ENCODE assay signal across 1 cellular context in the genomic region with DNA sequence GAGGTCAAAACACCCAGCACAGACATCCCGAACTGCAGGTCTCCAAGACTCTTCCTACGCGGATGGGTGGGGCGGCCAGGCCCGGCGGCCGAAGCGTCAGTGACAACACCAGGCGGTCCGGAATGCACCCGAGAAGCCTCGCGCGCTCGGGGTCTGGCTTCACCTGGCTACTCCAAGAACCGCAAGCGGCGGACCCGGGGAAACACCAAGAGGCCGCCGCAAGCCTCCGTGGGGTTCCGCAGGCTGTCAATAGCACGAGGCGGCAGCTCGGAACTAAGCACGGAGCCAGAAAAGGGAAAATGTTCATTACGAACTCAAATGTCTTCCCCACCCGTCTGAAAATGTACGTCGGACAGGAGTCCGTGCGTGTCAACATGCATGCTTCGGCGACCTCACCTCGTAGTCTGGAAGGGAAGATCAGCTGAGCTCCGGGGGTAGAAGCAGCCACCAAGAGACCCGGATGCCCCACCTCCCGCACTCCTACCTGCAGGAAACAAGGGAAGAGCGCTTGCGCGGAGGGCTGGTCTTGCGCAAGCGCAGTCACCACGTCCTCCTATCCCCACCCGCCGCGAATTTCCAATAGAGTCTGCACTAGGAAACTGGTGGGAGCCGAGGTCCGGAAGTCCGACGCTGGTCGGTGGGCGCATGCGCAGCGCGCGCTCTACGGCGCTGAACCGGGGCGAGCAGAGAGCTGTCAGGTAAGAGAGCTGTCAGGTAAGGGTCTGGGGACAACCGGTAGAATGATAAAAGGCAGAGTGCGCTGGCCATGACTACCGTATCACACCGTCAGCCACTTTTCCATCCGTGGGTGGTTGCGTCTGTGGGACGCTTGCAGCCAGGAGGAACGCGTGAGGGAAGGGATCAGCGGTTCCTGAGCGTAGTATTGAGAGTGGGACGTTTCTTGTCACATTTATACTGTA.
TF ChIP-seq lines count a peak whose summit lies in the region.

TSS of gene GPATCH11 (plus strand) at position 646 of the 920 bp plus-strand sequence. CDS start 3,864 bp downstream, outside the sequence.
TSS of gene HEATR5B (minus strand) at position 500 of the 920 bp plus-strand sequence. CDS start 958 bp downstream, outside the sequence.

TF ChIP-seq in K562, 482 proteins besides CTCF, POLR2A, EP300 and RAD21 (continued from another document and continues in another):
- peak; percentile 83; the same call in 1 of the 2 replicates for TF ChIP-seq PHF8 (IDR thresholded peaks at IDR 0.05; ENCODE audit: borderline replicate concordance, low read length)
- TF ChIP-seq MAFK (IDR thresholded peaks at IDR 0.05; ENCODE audit: low read length): no peak
- TF ChIP-seq GTF2F1 (IDR thresholded peaks at IDR 0.05; ENCODE audit: low read depth, low read length): no peak
- TF ChIP-seq JUND (IDR thresholded peaks at IDR 0.05; ENCODE audit: borderline replicate concordance, low read depth, low read length): peak; percentile 32; the same call in 1 of the 2 replicates
- TF ChIP-seq JUND (tag; IDR thresholded peaks at IDR 0.05; ENCODE audit: borderline replicate concordance, low read depth, low read length): no peak
- TF ChIP-seq ZNF316 (IDR thresholded peaks at IDR 0.05): no peak
- TF ChIP-seq ZNF445 (CRISPR knock-in tag; IDR thresholded peaks at IDR 0.05; ENCODE audit: low read depth): no peak
- no peak for TF ChIP-seq KDM4B (IDR thresholded peaks at IDR 0.05; ENCODE audit: borderline replicate concordance in 2 of 2, low read depth in 1 of 2)
- no peak for TF ChIP-seq HMG20B (CRISPR knock-in tag; IDR thresholded peaks at IDR 0.05)
- TF ChIP-seq XRCC4 (IDR thresholded peaks at IDR 0.05; ENCODE audit: extremely low read depth, insufficient read depth, insufficient read length): no peak
- no peak for TF ChIP-seq SMARCE1 (IDR thresholded peaks at IDR 0.05)
- no peak for TF ChIP-seq TEAD2 (tag; IDR thresholded peaks at IDR 0.05)
- TF ChIP-seq ZNF780A (CRISPR knock-in tag; IDR thresholded peaks at IDR 0.05): no peak
- TF ChIP-seq, protein P1, sequence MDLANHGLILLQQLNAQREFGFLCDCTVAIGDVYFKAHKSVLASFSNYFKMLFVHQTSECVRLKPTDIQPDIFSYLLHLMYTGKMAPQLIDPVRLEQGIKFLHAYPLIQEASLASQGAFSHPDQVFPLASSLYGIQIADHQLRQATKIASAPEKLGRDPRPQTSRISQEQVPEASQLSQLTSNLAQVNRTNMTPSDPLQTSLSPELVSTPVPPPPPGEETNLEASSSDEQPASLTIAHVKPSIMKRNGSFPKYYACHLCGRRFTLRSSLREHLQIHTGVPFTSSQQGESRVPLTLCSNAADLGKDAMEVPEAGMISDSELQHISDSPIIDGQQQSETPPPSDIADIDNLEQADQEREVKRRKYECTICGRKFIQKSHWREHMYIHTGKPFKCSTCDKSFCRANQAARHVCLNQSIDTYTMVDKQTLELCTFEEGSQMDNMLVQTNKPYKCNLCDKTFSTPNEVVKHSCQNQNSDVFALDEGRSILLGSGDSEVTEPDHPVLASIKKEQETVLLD (IDR thresholded peaks at IDR 0.05): peak; percentile 98
- TF ChIP-seq MTA2 (IDR thresholded peaks at IDR 0.05; ENCODE audit: low read depth): no peak
- TF ChIP-seq, protein P2, sequence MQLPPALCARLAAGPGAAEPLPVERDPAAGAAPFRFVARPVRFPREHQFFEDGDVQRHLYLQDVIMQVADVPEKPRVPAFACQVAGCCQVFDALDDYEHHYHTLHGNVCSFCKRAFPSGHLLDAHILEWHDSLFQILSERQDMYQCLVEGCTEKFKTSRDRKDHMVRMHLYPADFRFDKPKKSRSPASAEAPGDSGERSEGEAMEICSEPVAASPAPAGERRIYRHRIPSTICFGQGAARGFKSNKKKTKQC (CRISPR knock-in tag; IDR thresholded peaks at IDR 0.05): peak; percentile 32; the same call in 1 of the 2 replicates
- TF ChIP-seq ZFX (CRISPR knock-in tag; IDR thresholded peaks at IDR 0.05): peak; percentile 75
- TF ChIP-seq CTCFL (IDR thresholded peaks at IDR 0.05; ENCODE audit: borderline replicate concordance, insufficient read depth, low read depth, low read length, poor library complexity, severe bottlenecking): no peak
- TF ChIP-seq CREB1 (IDR thresholded peaks at IDR 0.05): 0 out of 2 replicates have a peak, but pooled peaks have one; percentile 42
- no peak for TF ChIP-seq CREB1 (CRISPR knock-in tag; IDR thresholded peaks at IDR 0.05)
- TF ChIP-seq, protein P3, sequence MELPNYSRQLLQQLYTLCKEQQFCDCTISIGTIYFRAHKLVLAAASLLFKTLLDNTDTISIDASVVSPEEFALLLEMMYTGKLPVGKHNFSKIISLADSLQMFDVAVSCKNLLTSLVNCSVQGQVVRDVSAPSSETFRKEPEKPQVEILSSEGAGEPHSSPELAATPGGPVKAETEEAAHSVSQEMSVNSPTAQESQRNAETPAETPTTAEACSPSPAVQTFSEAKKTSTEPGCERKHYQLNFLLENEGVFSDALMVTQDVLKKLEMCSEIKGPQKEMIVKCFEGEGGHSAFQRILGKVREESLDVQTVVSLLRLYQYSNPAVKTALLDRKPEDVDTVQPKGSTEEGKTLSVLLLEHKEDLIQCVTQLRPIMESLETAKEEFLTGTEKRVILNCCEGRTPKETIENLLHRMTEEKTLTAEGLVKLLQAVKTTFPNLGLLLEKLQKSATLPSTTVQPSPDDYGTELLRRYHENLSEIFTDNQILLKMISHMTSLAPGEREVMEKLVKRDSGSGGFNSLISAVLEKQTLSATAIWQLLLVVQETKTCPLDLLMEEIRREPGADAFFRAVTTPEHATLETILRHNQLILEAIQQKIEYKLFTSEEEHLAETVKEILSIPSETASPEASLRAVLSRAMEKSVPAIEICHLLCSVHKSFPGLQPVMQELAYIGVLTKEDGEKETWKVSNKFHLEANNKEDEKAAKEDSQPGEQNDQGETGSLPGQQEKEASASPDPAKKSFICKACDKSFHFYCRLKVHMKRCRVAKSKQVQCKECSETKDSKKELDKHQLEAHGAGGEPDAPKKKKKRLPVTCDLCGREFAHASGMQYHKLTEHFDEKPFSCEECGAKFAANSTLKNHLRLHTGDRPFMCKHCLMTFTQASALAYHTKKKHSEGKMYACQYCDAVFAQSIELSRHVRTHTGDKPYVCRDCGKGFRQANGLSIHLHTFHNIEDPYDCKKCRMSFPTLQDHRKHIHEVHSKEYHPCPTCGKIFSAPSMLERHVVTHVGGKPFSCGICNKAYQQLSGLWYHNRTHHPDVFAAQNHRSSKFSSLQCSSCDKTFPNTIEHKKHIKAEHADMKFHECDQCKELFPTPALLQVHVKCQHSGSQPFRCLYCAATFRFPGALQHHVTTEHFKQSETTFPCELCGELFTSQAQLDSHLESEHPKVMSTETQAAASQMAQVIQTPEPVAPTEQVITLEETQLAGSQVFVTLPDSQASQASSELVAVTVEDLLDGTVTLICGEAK (IDR thresholded peaks at IDR 0.05): peak; percentile 68
- TF ChIP-seq, protein P3 (CRISPR knock-in tag; IDR thresholded peaks at IDR 0.05): no peak
- TF ChIP-seq, protein P4, sequence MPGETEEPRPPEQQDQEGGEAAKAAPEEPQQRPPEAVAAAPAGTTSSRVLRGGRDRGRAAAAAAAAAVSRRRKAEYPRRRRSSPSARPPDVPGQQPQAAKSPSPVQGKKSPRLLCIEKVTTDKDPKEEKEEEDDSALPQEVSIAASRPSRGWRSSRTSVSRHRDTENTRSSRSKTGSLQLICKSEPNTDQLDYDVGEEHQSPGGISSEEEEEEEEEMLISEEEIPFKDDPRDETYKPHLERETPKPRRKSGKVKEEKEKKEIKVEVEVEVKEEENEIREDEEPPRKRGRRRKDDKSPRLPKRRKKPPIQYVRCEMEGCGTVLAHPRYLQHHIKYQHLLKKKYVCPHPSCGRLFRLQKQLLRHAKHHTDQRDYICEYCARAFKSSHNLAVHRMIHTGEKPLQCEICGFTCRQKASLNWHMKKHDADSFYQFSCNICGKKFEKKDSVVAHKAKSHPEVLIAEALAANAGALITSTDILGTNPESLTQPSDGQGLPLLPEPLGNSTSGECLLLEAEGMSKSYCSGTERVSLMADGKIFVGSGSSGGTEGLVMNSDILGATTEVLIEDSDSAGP (CRISPR knock-in tag; IDR thresholded peaks at IDR 0.05): no peak
- no peak for TF ChIP-seq HES1 (IDR thresholded peaks at IDR 0.05; ENCODE audit: low read depth)
- TF ChIP-seq WHSC1 (IDR thresholded peaks at IDR 0.05; ENCODE audit: low read length): no peak
- TF ChIP-seq, protein P5, sequence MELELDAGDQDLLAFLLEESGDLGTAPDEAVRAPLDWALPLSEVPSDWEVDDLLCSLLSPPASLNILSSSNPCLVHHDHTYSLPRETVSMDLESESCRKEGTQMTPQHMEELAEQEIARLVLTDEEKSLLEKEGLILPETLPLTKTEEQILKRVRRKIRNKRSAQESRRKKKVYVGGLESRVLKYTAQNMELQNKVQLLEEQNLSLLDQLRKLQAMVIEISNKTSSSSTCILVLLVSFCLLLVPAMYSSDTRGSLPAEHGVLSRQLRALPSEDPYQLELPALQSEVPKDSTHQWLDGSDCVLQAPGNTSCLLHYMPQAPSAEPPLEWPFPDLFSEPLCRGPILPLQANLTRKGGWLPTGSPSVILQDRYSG (tag; conservative IDR thresholded peaks at IDR 0.05; ENCODE audit: low read depth): no peak
- no peak for TF ChIP-seq PRPF4 (IDR thresholded peaks at IDR 0.05; ENCODE audit: insufficient read depth, low read depth, low read length, poor library complexity, severe bottlenecking)
- TF ChIP-seq DACH1 (IDR thresholded peaks at IDR 0.05; ENCODE audit: partially characterized antibody): peak; percentile 84
- TF ChIP-seq KHSRP (IDR thresholded peaks at IDR 0.05): no peak
- TF ChIP-seq PML (IDR thresholded peaks at IDR 0.05; ENCODE audit: low read length): no peak; the same call in 1 of the 2 replicates
- no peak for TF ChIP-seq ZNF224 (CRISPR knock-in tag; IDR thresholded peaks at IDR 0.05)
- no peak for TF ChIP-seq MIER1 (IDR thresholded peaks at IDR 0.05; ENCODE audit: low read depth)
- TF ChIP-seq NFE2 (IDR thresholded peaks at IDR 0.05; ENCODE audit: low read depth): no peak
- peak; percentile 67 for TF ChIP-seq TAF1 (IDR thresholded peaks at IDR 0.05; ENCODE audit: control insufficient read depth, extremely low read depth, insufficient read depth, low read length, severe bottlenecking)
- TF ChIP-seq POLR3G (IDR thresholded peaks at IDR 0.05; ENCODE audit: extremely low read depth, insufficient read length, insufficient replicate concordance): no peak
- no peak for TF ChIP-seq TAF7 (tag; IDR thresholded peaks at IDR 0.05)
- no peak for TF ChIP-seq ZNF3 (CRISPR knock-in tag; IDR thresholded peaks at IDR 0.05)
- no peak for TF ChIP-seq PURB (CRISPR knock-in tag; IDR thresholded peaks at IDR 0.05; ENCODE audit: low read depth)
- TF ChIP-seq ETV5 (CRISPR knock-in tag; IDR thresholded peaks at IDR 0.05; ENCODE audit: low read depth): peak; percentile 62; the same call in 1 of the 2 replicates
